1 cellular context compared by ENCODE assay signal in the genomic region with DNA sequence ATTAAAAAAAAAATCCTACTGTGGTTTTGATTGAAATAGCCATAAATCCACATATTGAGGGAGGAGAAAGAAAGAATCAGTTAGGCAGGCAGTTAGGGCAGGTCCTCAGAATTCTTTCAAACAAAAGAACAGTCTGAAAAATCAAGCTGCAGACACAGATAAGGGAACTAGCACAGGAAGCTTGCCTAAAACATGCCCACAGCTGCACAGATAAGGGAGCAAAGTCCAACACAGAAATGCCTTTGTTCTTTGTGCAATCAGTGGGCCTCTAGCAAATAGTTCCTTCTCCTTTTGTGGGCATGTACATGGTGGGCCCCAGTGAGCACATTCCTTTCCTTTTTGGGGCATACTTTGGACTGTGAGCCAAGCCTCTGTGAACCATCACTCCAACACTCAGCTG.
TF ChIP-seq lines count a peak whose summit lies in the region.

No MANE protein-coding gene starts in this region.

TF ChIP-seq in GM23338, 12 proteins besides CTCF, POLR2A, EP300 and RAD21 (continued from another document):
- TF ChIP-seq, protein P1, sequence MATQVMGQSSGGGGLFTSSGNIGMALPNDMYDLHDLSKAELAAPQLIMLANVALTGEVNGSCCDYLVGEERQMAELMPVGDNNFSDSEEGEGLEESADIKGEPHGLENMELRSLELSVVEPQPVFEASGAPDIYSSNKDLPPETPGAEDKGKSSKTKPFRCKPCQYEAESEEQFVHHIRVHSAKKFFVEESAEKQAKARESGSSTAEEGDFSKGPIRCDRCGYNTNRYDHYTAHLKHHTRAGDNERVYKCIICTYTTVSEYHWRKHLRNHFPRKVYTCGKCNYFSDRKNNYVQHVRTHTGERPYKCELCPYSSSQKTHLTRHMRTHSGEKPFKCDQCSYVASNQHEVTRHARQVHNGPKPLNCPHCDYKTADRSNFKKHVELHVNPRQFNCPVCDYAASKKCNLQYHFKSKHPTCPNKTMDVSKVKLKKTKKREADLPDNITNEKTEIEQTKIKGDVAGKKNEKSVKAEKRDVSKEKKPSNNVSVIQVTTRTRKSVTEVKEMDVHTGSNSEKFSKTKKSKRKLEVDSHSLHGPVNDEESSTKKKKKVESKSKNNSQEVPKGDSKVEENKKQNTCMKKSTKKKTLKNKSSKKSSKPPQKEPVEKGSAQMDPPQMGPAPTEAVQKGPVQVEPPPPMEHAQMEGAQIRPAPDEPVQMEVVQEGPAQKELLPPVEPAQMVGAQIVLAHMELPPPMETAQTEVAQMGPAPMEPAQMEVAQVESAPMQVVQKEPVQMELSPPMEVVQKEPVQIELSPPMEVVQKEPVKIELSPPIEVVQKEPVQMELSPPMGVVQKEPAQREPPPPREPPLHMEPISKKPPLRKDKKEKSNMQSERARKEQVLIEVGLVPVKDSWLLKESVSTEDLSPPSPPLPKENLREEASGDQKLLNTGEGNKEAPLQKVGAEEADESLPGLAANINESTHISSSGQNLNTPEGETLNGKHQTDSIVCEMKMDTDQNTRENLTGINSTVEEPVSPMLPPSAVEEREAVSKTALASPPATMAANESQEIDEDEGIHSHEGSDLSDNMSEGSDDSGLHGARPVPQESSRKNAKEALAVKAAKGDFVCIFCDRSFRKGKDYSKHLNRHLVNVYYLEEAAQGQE (IDR thresholded peaks at IDR 0.05; ENCODE audit: unreplicated experiment), result no peak
- TF ChIP-seq CREB1 (CRISPR knock-in tag; IDR thresholded peaks at IDR 0.05; ENCODE audit: low read depth), result no peak
- TF ChIP-seq STAT1 (IDR thresholded peaks at IDR 0.05; ENCODE audit: unreplicated experiment), result no peak
